In the genomic region with DNA sequence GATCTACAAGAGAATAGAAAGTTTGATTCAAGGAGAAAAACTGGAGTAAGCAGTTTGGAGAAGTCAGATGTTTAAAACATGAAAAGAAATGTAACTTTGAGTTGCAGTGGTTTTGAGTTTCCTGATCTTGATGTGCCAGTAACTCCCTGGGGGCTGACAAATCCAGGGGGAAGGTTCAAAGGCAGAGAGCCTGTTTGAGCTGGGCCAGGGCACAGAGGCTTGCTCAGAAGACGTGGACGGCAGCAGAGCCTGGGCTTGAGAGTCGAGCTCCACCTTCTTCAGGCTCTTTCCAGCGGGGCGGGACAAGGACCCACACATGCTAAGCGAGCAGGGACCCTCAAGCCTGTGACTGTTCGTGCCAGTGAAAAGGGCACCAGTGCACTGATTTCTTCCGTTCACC, we compare ENCODE assay signal across 30 cellular contexts.
"Had no signal": no experiment of that assay in that cellular context is flagged by ENCODE, and none has a peak within 500 bp of the region (broad histone marks: within the 10 kb centered on the region; RNA-seq: fewer than 3 reads in every experiment).

No MANE protein-coding gene starts in this region.

- H3K27me3 Mint-ChIP-seq: activated CD4-positive, alpha-beta T cell treated with anti-CD3 and anti-CD28 coated beads, Interleukin-2, amount 10 ng/mL, durations not matched to agents 24 days and 14 days; activated CD8-positive, alpha-beta T cell treated with anti-CD3 and anti-CD28 coated beads for 36 hours; activated naive CD4-positive, alpha-beta T cell treated with anti-CD3 and anti-CD28 coated beads, Interleukin-2, amount 50 U/mL, for 24 hours; activated naive CD8-positive, alpha-beta T cell treated with anti-CD3 and anti-CD28 coated beads, Interleukin-2, amount 10 ng/mL, durations not matched to agents 7 days and 5 days; activated T-helper 17 cell treated with anti-CD3 and anti-CD28 coated beads, Interleukin-2, amount 50 U/mL, for 72 hours had no signal

- H3K27ac Mint-ChIP-seq: activated CD4-positive, alpha-beta T cell treated with anti-CD3 and anti-CD28 coated beads, Interleukin-2, amount 10 ng/mL, durations not matched to agents 24 days and 14 days; activated CD8-positive, alpha-beta T cell treated with anti-CD3 and anti-CD28 coated beads for 36 hours; activated naive CD4-positive, alpha-beta T cell treated with anti-CD3 and anti-CD28 coated beads, Interleukin-2, amount 50 U/mL, for 24 hours; activated naive CD8-positive, alpha-beta T cell treated with anti-CD3 and anti-CD28 coated beads, Interleukin-2, amount 10 ng/mL, durations not matched to agents 7 days and 5 days; activated T-cell treated with anti-CD3 and anti-CD28 coated beads, Interleukin-2, amount 50 U/mL, for 72 hours; activated T-helper 17 cell treated with anti-CD3 and anti-CD28 coated beads, Interleukin-2, amount 50 U/mL, for 72 hours had no signal

- H3K4me3 ChIP-seq: body of pancreas, breast epithelium, PC-9 had no signal

- H3K4me1 Mint-ChIP-seq: activated CD4-positive, alpha-beta T cell treated with anti-CD3 and anti-CD28 coated beads, Interleukin-2, amount 10 ng/mL, durations not matched to agents 24 days and 14 days; activated naive CD4-positive, alpha-beta T cell treated with anti-CD3 and anti-CD28 coated beads, Interleukin-2, amount 50 U/mL, for 24 hours; activated naive CD8-positive, alpha-beta T cell treated with anti-CD3 and anti-CD28 coated beads, Interleukin-2, amount 10 ng/mL, durations not matched to agents 7 days and 5 days; activated T-helper 17 cell treated with anti-CD3 and anti-CD28 coated beads, Interleukin-2, amount 50 U/mL, for 72 hours had no signal

- H2AFZ ChIP-seq: PC-9 had no signal

- H3K4me3 Mint-ChIP-seq: activated CD4-positive, alpha-beta T cell treated with anti-CD3 and anti-CD28 coated beads, Interleukin-2, amount 10 ng/mL, durations not matched to agents 24 days and 14 days; activated CD8-positive, alpha-beta T cell treated with anti-CD3 and anti-CD28 coated beads for 36 hours; activated naive CD4-positive, alpha-beta T cell treated with anti-CD3 and anti-CD28 coated beads, Interleukin-2, amount 50 U/mL, for 24 hours; activated naive CD8-positive, alpha-beta T cell treated with anti-CD3 and anti-CD28 coated beads, Interleukin-2, amount 10 ng/mL, durations not matched to agents 7 days and 5 days; activated T-cell treated with anti-CD3 and anti-CD28 coated beads, Interleukin-2, amount 50 U/mL, for 72 hours; activated T-helper 17 cell treated with anti-CD3 and anti-CD28 coated beads, Interleukin-2, amount 50 U/mL, for 72 hours had no signal

- H3K4me2 ChIP-seq: PC-9 had no signal

- H3K27me3 ChIP-seq: body of pancreas, breast epithelium had no signal

- ATAC-seq: activated CD8-positive, alpha-beta T cell treated with anti-CD3 and anti-CD28 coated beads for 36 hours; activated T-cell treated with anti-CD3 and anti-CD28 coated beads, Interleukin-2, amount 50 U/mL, for 72 hours; activated T-helper 17 cell treated with anti-CD3 and anti-CD28 coated beads, Interleukin-2, amount 50 U/mL, for 72 hours; body of pancreas had no signal

- H3K4me1 ChIP-seq: body of pancreas, breast epithelium had no signal

- H3K36me3 ChIP-seq: breast epithelium had no signal

- DNase-seq: activated CD4-positive, alpha-beta T cell treated with anti-CD3 and anti-CD28 coated beads, Interleukin-2, amount 50 U/mL, for 4 hours; activated CD8-positive, alpha-beta T cell treated with anti-CD3 and anti-CD28 coated beads for 36 hours; activated effector memory CD4-positive, alpha-beta T cell treated with anti-CD3 and anti-CD28 coated beads, Interleukin-2, amount 50 U/mL, for 16 hours; activated naive CD4-positive, alpha-beta T cell treated with Interleukin-2 at 50 U/mL for 16 hours; activated naive CD8-positive, alpha-beta T cell treated with anti-CD3 and anti-CD28 coated beads, Interleukin-2, amount 10 ng/mL, durations not matched to agents 7 days and 5 days; activated T-cell treated with anti-CD3 and anti-CD28 coated beads, Interleukin-2, amount 50 U/mL, for 1 hour; activated T-cell treated with anti-CD3 and anti-CD28 coated beads, Interleukin-2, amount 50 U/mL, for 72 hours; body of pancreas; Kasumi-1; KG1; MM.1S; MV-4-11; NCI-H1092 treated with DMSO at 0.1 percent for 48 hours; NCI-H1417; NCI-H146; NCI-H187; NCI-H2029 treated with DMSO at 0.1 percent for 48 hours; NCI-H2107; NCI-H2171; NCI-H510A; NCI-H748 treated with DMSO at 0.1 percent for 48 hours; NK-92 treated with Interleukin-12 subunit alpha and Interleukin-12 subunit beta, amount 100 ng/mL, for 24 hours; Right ventricle myocardium superior; T1000 had no signal

- H3K9me3 ChIP-seq: body of pancreas, breast epithelium had no signal

- H3K9me3 Mint-ChIP-seq: activated CD4-positive, alpha-beta T cell treated with anti-CD3 and anti-CD28 coated beads, Interleukin-2, amount 10 ng/mL, durations not matched to agents 24 days and 14 days; activated CD8-positive, alpha-beta T cell treated with anti-CD3 and anti-CD28 coated beads for 36 hours; activated naive CD8-positive, alpha-beta T cell treated with anti-CD3 and anti-CD28 coated beads, Interleukin-2, amount 10 ng/mL, durations not matched to agents 7 days and 5 days; activated T-helper 17 cell treated with anti-CD3 and anti-CD28 coated beads, Interleukin-2, amount 50 U/mL, for 72 hours had no signal

- H3K27ac ChIP-seq: body of pancreas, breast epithelium, PC-9, RWPE1 had no signal

- H3K36me3 Mint-ChIP-seq: activated naive CD8-positive, alpha-beta T cell treated with anti-CD3 and anti-CD28 coated beads, Interleukin-2, amount 10 ng/mL, durations not matched to agents 7 days and 5 days had no signal
